Comparison of ENCODE assay signal across 10 cellular contexts in genomic region chr3:125212096-125212508, GRCh38. TPM values are rescaled to one million over a fixed set of nuclear protein-coding genes. Genes with fewer than 3 reads are reported as not detected.
DNase-seq lines count a peak whose midpoint lies in the region; ATAC-seq, FAIRE-seq and TF ChIP-seq lines count a peak whose summit lies in the region.
"Had no signal": no experiment of that assay in that cellular context is flagged by ENCODE, and none has a peak within 500 bp of the region (broad histone marks: within the 10 kb centered on the region; RNA-seq: fewer than 3 reads in every experiment).

No MANE protein-coding gene starts in this region.

- no peak for TF ChIP-seq CTCF in GM23338 (conservative IDR thresholded peaks at IDR 0.05; ENCODE audit: low read depth in 2 of 2)

- H3K4me1 ChIP-seq in GM23338 (ENCODE audit: insufficient read depth), result peaks cover 18% of the 10 kb centered on the region
- no peaks in the 10 kb centered on the region for H3K4me1 ChIP-seq in adipocyte (ENCODE audit: control insufficient read depth, insufficient read depth, low read length)
- peaks cover 8% of the 10 kb centered on the region for H3K4me1 ChIP-seq in iPS-15b (ENCODE audit: control insufficient read depth, insufficient read depth, low read length)
- H3K4me1 ChIP-seq in skeletal muscle satellite cell (ENCODE audit: control insufficient read depth, insufficient read depth, low read length), result peaks cover 8% of the 10 kb centered on the region

- no peaks in the 10 kb centered on the region for H3K9me2 ChIP-seq in GM23338 (ENCODE audit: insufficient read depth)

- H2AFZ ChIP-seq in GM23338, result peak overlapping the region; percentile 94

- H3K4me3 Mint-ChIP-seq in GM23338, result peak overlapping the region; percentile 75

- no peaks in the 10 kb centered on the region for H3F3A ChIP-seq in GM23338 (replicated peaks; ENCODE audit: low read depth)

- H3K27me3 Mint-ChIP-seq in GM23338 (ENCODE audit: insufficient read depth, low read depth, poor library complexity), result peaks cover 8% of the 10 kb centered on the region

- peaks cover 26% of the 10 kb centered on the region for H3K4me1 Mint-ChIP-seq in GM23338

- H3K9me3 Mint-ChIP-seq in GM23338, result no peaks in the 10 kb centered on the region

- no peak for FAIRE-seq in urothelium cell line (lab: Jason Lieb, UNC)
- FAIRE-seq: H54 had no signal

- no peak overlapping the region for H3K27ac Mint-ChIP-seq in GM23338

- H3K4me3 ChIP-seq in GM23338, result peak overlapping the region; percentile 75
- peak overlapping the region; percentile 70 for H3K4me3 ChIP-seq in adipocyte (ENCODE audit: low read length)
- H3K4me3 ChIP-seq in iPS-15b (ENCODE audit: low read depth, low read length), result peak overlapping the region; percentile 74
- peak overlapping the region; percentile 47 for H3K4me3 ChIP-seq in skeletal muscle satellite cell (ENCODE audit: low read length)
- H3K4me3 ChIP-seq: SJCRH30 had no signal

- peak; percentile 82 for DNase-seq in GM23338 (ENCODE audit: low spot score)
- no peak for DNase-seq in adipocyte (ENCODE audit: low read depth)
- no peak for DNase-seq in NCI-H1436 treated with DMSO at 0.1 percent for 48 hours (lab: John Stamatoyannopoulos, UW)
- DNase-seq in urothelium cell line (ENCODE audit: low spot score), result no peak
- DNase-seq: SJCRH30 had no signal

- ATAC-seq in GM23338 (peak; percentile 81), GM18502 (IDR thresholded peaks at IDR 0.05; ENCODE audit: poor library complexity, unreplicated experiment) (no peak), GM19455 (IDR thresholded peaks at IDR 0.05; ENCODE audit: unreplicated experiment) (no peak)

- no peaks in the 10 kb centered on the region for H3K36me3 Mint-ChIP-seq in GM23338 (ENCODE audit: low read depth)

- H3K27me3 ChIP-seq in GM23338 (ENCODE audit: insufficient read depth), result peaks cover 15% of the 10 kb centered on the region
- peaks cover 9% of the 10 kb centered on the region for H3K27me3 ChIP-seq in adipocyte (replicated peaks; ENCODE audit: control insufficient read depth, insufficient read depth, low read length)
- peaks cover 4% of the 10 kb centered on the region for H3K27me3 ChIP-seq in iPS-15b (ENCODE audit: control insufficient read depth, insufficient read depth, low read length)
- H3K27me3 ChIP-seq in skeletal muscle satellite cell (ENCODE audit: control insufficient read depth, insufficient read depth, low read length), result peaks cover 27% of the 10 kb centered on the region
- H3K27me3 ChIP-seq: SJCRH30 had no signal

- H3K9ac ChIP-seq in adipocyte (ENCODE audit: low read length) (no peak overlapping the region), iPS-15b (ENCODE audit: low read depth, low read length) (peak overlapping the region; percentile 74), skeletal muscle satellite cell (ENCODE audit: low read depth, low read length) (no peak overlapping the region)

- peak overlapping the region; percentile 92 for H3K4me2 ChIP-seq in GM23338
- H3K4me2 ChIP-seq in skeletal muscle satellite cell (ENCODE audit: low read length), result peak overlapping the region; percentile 79

- no peak overlapping the region for H3K27ac ChIP-seq in GM23338 (ENCODE audit: low read depth)
- H3K27ac ChIP-seq: SJCRH30 had no signal

- no peaks in the 10 kb centered on the region for H4K20me1 ChIP-seq in GM23338 (replicated peaks; ENCODE audit: insufficient read depth)

- H3K36me3 ChIP-seq in GM23338 (ENCODE audit: insufficient read depth) (no peaks in the 10 kb centered on the region), adipocyte (ENCODE audit: control insufficient read depth, insufficient read depth, low read length, severe bottlenecking) (no peaks in the 10 kb centered on the region), iPS-15b (ENCODE audit: control insufficient read depth, insufficient read depth, low read length) (no peaks in the 10 kb centered on the region), skeletal muscle satellite cell (ENCODE audit: insufficient read depth, low read length) (no peaks in the 10 kb centered on the region)
- H3K36me3 ChIP-seq: SJCRH30 had no signal

- H3K79me2 ChIP-seq in GM23338 (replicated peaks; ENCODE audit: insufficient read depth), result no peaks in the 10 kb centered on the region

- no peaks in the 10 kb centered on the region for H3K9me3 ChIP-seq in adipocyte (ENCODE audit: control insufficient read depth, low read length)
- H3K9me3 ChIP-seq in iPS-15b (ENCODE audit: control insufficient read depth, insufficient read depth, low read length), result no peaks in the 10 kb centered on the region
- H3K9me3 ChIP-seq in skeletal muscle satellite cell (replicated peaks; ENCODE audit: low read length), result no peaks in the 10 kb centered on the region
- H3K9me3 ChIP-seq: SJCRH30 had no signal

TF ChIP-seq in GM23338, 12 proteins besides CTCF, POLR2A, EP300 and RAD21 (continues in another document):
- TF ChIP-seq ZNF114 (CRISPR knock-in tag; IDR thresholded peaks at IDR 0.05) (no peak), ZNF331 (CRISPR knock-in tag; IDR thresholded peaks at IDR 0.05; ENCODE audit: low read depth) (no peak), POLR2AphosphoS5 (IDR thresholded peaks at IDR 0.05; ENCODE audit: low read depth) (no peak), EZH2 (IDR thresholded peaks at IDR 0.05; ENCODE audit: low read depth, unreplicated experiment) (no peak), STAT1 (IDR thresholded peaks at IDR 0.05; ENCODE audit: unreplicated experiment) (no peak), CREB1 (CRISPR knock-in tag; IDR thresholded peaks at IDR 0.05; ENCODE audit: low read depth) (no peak), NANOG (IDR thresholded peaks at IDR 0.05; ENCODE audit: borderline replicate concordance) (no peak), EZH2phosphoT487 (IDR thresholded peaks at IDR 0.05; ENCODE audit: unreplicated experiment) (no peak)
- TF ChIP-seq, protein P1, sequence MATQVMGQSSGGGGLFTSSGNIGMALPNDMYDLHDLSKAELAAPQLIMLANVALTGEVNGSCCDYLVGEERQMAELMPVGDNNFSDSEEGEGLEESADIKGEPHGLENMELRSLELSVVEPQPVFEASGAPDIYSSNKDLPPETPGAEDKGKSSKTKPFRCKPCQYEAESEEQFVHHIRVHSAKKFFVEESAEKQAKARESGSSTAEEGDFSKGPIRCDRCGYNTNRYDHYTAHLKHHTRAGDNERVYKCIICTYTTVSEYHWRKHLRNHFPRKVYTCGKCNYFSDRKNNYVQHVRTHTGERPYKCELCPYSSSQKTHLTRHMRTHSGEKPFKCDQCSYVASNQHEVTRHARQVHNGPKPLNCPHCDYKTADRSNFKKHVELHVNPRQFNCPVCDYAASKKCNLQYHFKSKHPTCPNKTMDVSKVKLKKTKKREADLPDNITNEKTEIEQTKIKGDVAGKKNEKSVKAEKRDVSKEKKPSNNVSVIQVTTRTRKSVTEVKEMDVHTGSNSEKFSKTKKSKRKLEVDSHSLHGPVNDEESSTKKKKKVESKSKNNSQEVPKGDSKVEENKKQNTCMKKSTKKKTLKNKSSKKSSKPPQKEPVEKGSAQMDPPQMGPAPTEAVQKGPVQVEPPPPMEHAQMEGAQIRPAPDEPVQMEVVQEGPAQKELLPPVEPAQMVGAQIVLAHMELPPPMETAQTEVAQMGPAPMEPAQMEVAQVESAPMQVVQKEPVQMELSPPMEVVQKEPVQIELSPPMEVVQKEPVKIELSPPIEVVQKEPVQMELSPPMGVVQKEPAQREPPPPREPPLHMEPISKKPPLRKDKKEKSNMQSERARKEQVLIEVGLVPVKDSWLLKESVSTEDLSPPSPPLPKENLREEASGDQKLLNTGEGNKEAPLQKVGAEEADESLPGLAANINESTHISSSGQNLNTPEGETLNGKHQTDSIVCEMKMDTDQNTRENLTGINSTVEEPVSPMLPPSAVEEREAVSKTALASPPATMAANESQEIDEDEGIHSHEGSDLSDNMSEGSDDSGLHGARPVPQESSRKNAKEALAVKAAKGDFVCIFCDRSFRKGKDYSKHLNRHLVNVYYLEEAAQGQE (IDR thresholded peaks at IDR 0.05; ENCODE audit: unreplicated experiment), result no peak

RNA-seq across cellular contexts. Expression of gene SLC12A8, which starts 0.4 kb away (rescaled TPM):
- total RNA-seq in GM23338 (2014; rRNA removed; shearing (Covaris generic)), result 10.1 and 15.9 TPM in 2 replicates
- 4.6 and 6.9 TPM in 2 replicates for polyA plus RNA-seq in GM23338 (2016; fragmentation: Nextera tagmentation; extraction: Ambion mirVana)
- 0.51 and 2.4 TPM in 2 replicates for total RNA-seq in skeletal muscle satellite cell (2012; rRNA removed)
